Comparison of ENCODE assay signal across 23 cellular contexts in the genomic region with DNA sequence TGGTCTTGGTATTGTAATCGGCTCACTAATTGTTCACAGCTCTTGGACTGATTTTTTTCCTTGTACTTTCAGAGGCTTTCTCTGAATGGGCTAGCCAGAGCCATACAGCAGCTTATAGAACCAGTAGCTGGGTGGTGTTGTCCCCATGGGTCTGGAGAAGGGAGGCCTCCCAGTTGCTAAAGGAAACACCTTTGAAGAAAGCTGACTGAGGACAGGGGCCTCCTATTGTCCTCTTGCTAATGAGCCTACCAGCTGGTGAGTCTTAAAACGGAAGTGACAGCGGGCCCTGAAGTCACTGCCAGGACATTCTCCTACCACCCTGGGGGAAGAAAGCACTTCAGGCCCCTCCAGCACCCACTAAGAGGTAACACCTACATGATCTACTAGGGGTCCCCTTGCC. TPM values are rescaled to one million over a fixed set of nuclear protein-coding genes. Genes with fewer than 3 reads are reported as not detected.
DNase-seq lines count a peak whose midpoint lies in the region; ATAC-seq, FAIRE-seq and TF ChIP-seq lines count a peak whose summit lies in the region.
"Had no signal": no experiment of that assay in that cellular context is flagged by ENCODE, and none has a peak within 500 bp of the region (broad histone marks: within the 10 kb centered on the region; RNA-seq: fewer than 3 reads in every experiment).

No MANE protein-coding gene starts in this region.

- H3K36me3 Mint-ChIP-seq in endothelial cell (ENCODE audit: low read depth, unreplicated experiment) (peaks cover 15% of the 10 kb centered on the region), naive B cell (no peaks in the 10 kb centered on the region)
- H3K36me3 Mint-ChIP-seq: activated naive CD4-positive, alpha-beta T cell treated with anti-CD3 and anti-CD28 coated beads, Interleukin-2, amount 50 U/mL, for 72 hours; CD4-positive, CD25-positive, alpha-beta regulatory T cell had no signal

- peak overlapping the region; percentile 99 for H3K27ac Mint-ChIP-seq in endothelial cell (ENCODE audit: unreplicated experiment)
- H3K27ac Mint-ChIP-seq in naive B cell: peak overlapping the region; percentile 68 to 97 (median 88)
- H3K27ac Mint-ChIP-seq: activated naive CD4-positive, alpha-beta T cell treated with anti-CD3 and anti-CD28 coated beads, Interleukin-2, amount 50 U/mL, for 72 hours; activated T-cell treated with anti-CD3 and anti-CD28 coated beads, Interleukin-2, amount 50 U/mL, for 24 hours; progenitor cell of endocrine pancreas had no signal

- H3K36me3 ChIP-seq in A673 (ENCODE audit: insufficient read depth, low read length, poor library complexity, severe bottlenecking): no peaks in the 10 kb centered on the region
- H3K36me3 ChIP-seq: uterus had no signal

- H3K4me1 Mint-ChIP-seq in endothelial cell (ENCODE audit: unreplicated experiment) (peaks cover 20% of the 10 kb centered on the region), naive B cell (peaks cover 48 to 71% (median 61%) of the 10 kb centered on the region in 3 donors)
- H3K4me1 Mint-ChIP-seq: CD4-positive, CD25-positive, alpha-beta regulatory T cell had no signal

- H3K9me3 Mint-ChIP-seq in endothelial cell (ENCODE audit: unreplicated experiment) (no peaks in the 10 kb centered on the region), naive B cell (no peaks in the 10 kb centered on the region)
- H3K9me3 Mint-ChIP-seq: activated naive CD4-positive, alpha-beta T cell treated with anti-CD3 and anti-CD28 coated beads, Interleukin-2, amount 50 U/mL, for 72 hours; activated T-cell treated with anti-CD3 and anti-CD28 coated beads, Interleukin-2, amount 50 U/mL, for 24 hours; CD4-positive, CD25-positive, alpha-beta regulatory T cell had no signal

- TF ChIP-seq CTCF in A673 (conservative IDR thresholded peaks at IDR 0.05; ENCODE audit: low read depth, low read length) (no peak), endothelial cell (IDR thresholded peaks at IDR 0.05; ENCODE audit: unreplicated experiment) (no peak)

- peaks cover 10% of the 10 kb centered on the region for H3K4me1 ChIP-seq in A673 (ENCODE audit: insufficient read depth, low read length, poor library complexity, severe bottlenecking)
- H3K4me1 ChIP-seq: stomach, uterus had no signal

- POLR2A ChIA-PET in A673 (lab: Charles Lee; ENCODE audit: low non-redundant PET): no interaction called here

- TF ChIP-seq POLR2A in GM12891 (IDR thresholded peaks at IDR 0.05; ENCODE audit: low read depth, low read length): no peak

- H3K27me3 ChIP-seq in A673 (replicated peaks; ENCODE audit: insufficient read depth, low read depth, low read length, poor library complexity): no peaks in the 10 kb centered on the region
- H3K27me3 ChIP-seq: stomach, uterus had no signal

- H3K4me3 ChIP-seq in A673 (ENCODE audit: low read depth, low read length, poor library complexity, severe bottlenecking): no peak overlapping the region
- H3K4me3 ChIP-seq: stomach, uterus had no signal

- CTCF ChIA-PET in A673 (lab: Charles Lee): interaction anchor here (1.1 kb wide), 2 partner anchors 17 to 227 kb away, joined by 3 to 4 read pairs; no protein-coding TSS in a partner anchor

- H3K27ac ChIP-seq in A673 (ENCODE audit: low read depth, low read length, poor library complexity, severe bottlenecking): peak overlapping the region; percentile 45
- H3K27ac ChIP-seq in caudate nucleus (ENCODE audit: low read depth, low read length): no peak overlapping the region
- H3K27ac ChIP-seq: stomach, uterus had no signal

- ATAC-seq in naive B cell (ENCODE audit: low read depth in 2 of 2) (peak in 1 of 2 donors; percentile 4), left lobe of liver (no peak)
- ATAC-seq: activated naive CD4-positive, alpha-beta T cell treated with anti-CD3 and anti-CD28 coated beads, Interleukin-2, amount 50 U/mL, for 72 hours; SK-N-SH treated with all-trans-retinoic acid at 6 μM for 48 hours had no signal

- no TSS peak for BruUV-seq in A673 (replicated peaks; lab: Mats Ljungman, UMichigan)

- FAIRE-seq in GM12891 (lab: Jason Lieb, UNC): no peak
- FAIRE-seq: A204.1, H54 had no signal

- intact Hi-C loops in A673 (cut with micrococcal nuclease; ENCODE audit: unreplicated experiment): no loop called here

- no peak overlapping the region for H3K4me3 Mint-ChIP-seq in endothelial cell (ENCODE audit: unreplicated experiment)
- H3K4me3 Mint-ChIP-seq in naive B cell: peak overlapping the region; percentile 31 to 96 (median 70)
- H3K4me3 Mint-ChIP-seq: activated T-cell treated with anti-CD3 and anti-CD28 coated beads, Interleukin-2, amount 50 U/mL, for 24 hours; CD4-positive, CD25-positive, alpha-beta regulatory T cell had no signal

- H3K9me3 ChIP-seq in A673 (ENCODE audit: low read depth, low read length, poor library complexity, severe bottlenecking): no peaks in the 10 kb centered on the region
- H3K9me3 ChIP-seq: stomach, uterus had no signal

- peak; percentile 52 for DNase-seq in A673 (ENCODE audit: low spot score)
- DNase-seq in NCI-H69 (lab: John Stamatoyannopoulos, UW): peak; percentile 17
- DNase-seq in endothelial cell (ENCODE audit: low spot score): no peak
- DNase-seq in naive B cell: no peak
- DNase-seq in GM12891 (ENCODE audit: insufficient read length, low spot score): no peak
- no peak for DNase-seq in NCI-H128 (lab: John Stamatoyannopoulos, UW; ENCODE audit: unreplicated experiment)
- DNase-seq in caudate nucleus (lab: John Stamatoyannopoulos, UW): no peak
- DNase-seq in left lobe of liver (ENCODE audit: low spot score): no peak
- DNase-seq: activated T-cell treated with anti-CD3 and anti-CD28 coated beads, Interleukin-2, amount 50 U/mL, for 24 hours; CD4-positive, CD25-positive, alpha-beta regulatory T cell; DMS79 treated with DMSO at 0.1 percent for 48 hours; hippocampal formation; left cardiac atrium; NCI-H2081; NCI-H524 treated with DMSO at 0.1 percent for 48 hours; OCI-M1; stomach; uterus had no signal

- peaks cover 13% of the 10 kb centered on the region for H3K27me3 Mint-ChIP-seq in endothelial cell (ENCODE audit: unreplicated experiment)
- no peaks in the 10 kb centered on the region for H3K27me3 Mint-ChIP-seq in naive B cell
- H3K27me3 Mint-ChIP-seq: activated T-cell treated with anti-CD3 and anti-CD28 coated beads, Interleukin-2, amount 50 U/mL, for 24 hours had no signal

TF ChIP-seq in GM12891, 5 proteins besides CTCF, POLR2A, EP300 and RAD21:
- TF ChIP-seq POLR2AphosphoS5 (IDR thresholded peaks at IDR 0.05; ENCODE audit: low read depth, low read length) (no peak), SPI1 (IDR thresholded peaks at IDR 0.05; ENCODE audit: low read depth, low read length) (no peak), PAX5 (IDR thresholded peaks at IDR 0.05; ENCODE audit: insufficient read depth, low read length, severe bottlenecking) (no peak), TAF1 (IDR thresholded peaks at IDR 0.05; ENCODE audit: low read depth, low read length) (no peak), POU2F2 (IDR thresholded peaks at IDR 0.05; ENCODE audit: low read depth, low read length) (no peak)
TF ChIP-seq in GM12891: peak in this region for 0.

RNA-seq across cellular contexts. Expression of a gene that starts 9.9 kb away (rescaled TPM):
- total RNA-seq in A673 (2021) (23.3 and 28.1 TPM in 2 replicates), endothelial cell (ENCODE audit: unreplicated experiment) (42.0 TPM), left lobe of liver (15.0 TPM)
- polyA plus RNA-seq in naive B cell (ENCODE audit: low read depth in 6 of 6): 10 to 100 TPM; 27.6 to 41.3 (median 34.4) TPM
- polyA plus RNA-seq in GM12891 (2012; ENCODE audit: low read depth, missing spikeins): 4.0 TPM

RNA-seq across cellular contexts. Expression of a gene that starts 36.0 kb away (rescaled TPM):
- total RNA-seq in A673 (2021): 21.9 and 26.9 TPM in 2 replicates
- total RNA-seq in endothelial cell (ENCODE audit: unreplicated experiment): 8.9 TPM
- polyA plus RNA-seq in naive B cell (ENCODE audit: low read depth in 6 of 6): not detected
- polyA plus RNA-seq in GM12891 (2012; ENCODE audit: low read depth, missing spikeins): 0.12 TPM
- 4.0 TPM for total RNA-seq in left lobe of liver
- total RNA-seq: CD4-positive, CD25-positive, alpha-beta regulatory T cell had no signal
- polyA plus RNA-seq: CD4-positive, CD25-positive, alpha-beta regulatory T cell had no signal

RNA-seq across cellular contexts. Expression of a gene that starts 53.3 kb away (rescaled TPM):
- total RNA-seq in A673 (2021) (1,097 and 1,272 TPM in 2 replicates), endothelial cell (ENCODE audit: unreplicated experiment) (682 TPM), left lobe of liver (113 TPM)
- polyA plus RNA-seq in naive B cell (ENCODE audit: low read depth in 6 of 6): 10 to 100 TPM in 1 of 6 donors, 1 to 10 TPM in 3, under 1 TPM in 1, not detected in 1; 0.92 to 11.5 (median 2.0) TPM
- 85.3 TPM for polyA plus RNA-seq in GM12891 (2012; ENCODE audit: low read depth, missing spikeins)

Comparison
In these comparisons a context has a peak if more than half of its experiments do, and no peak if none do; other contexts are left out.
1. DNase-seq: peak in A673 (single experiment) and NCI-H69 (single experiment); none in endothelial cell (single experiment), naive B cell (single experiment), GM12891 (single experiment), NCI-H128 (single experiment), caudate nucleus (0 of 61) and left lobe of liver (single experiment).